In genomic region chr17:78362671-78363070, GRCh38 we compare ENCODE assay signal across 18 cellular contexts. TPM values are rescaled to one million over a fixed set of nuclear protein-coding genes. Genes with fewer than 3 reads are reported as not detected.
DNase-seq lines count a peak whose midpoint lies in the region; ATAC-seq and TF ChIP-seq lines count a peak whose summit lies in the region.
"Had no signal": no experiment of that assay in that cellular context is flagged by ENCODE, and none has a peak within 500 bp of the region (broad histone marks: within the 10 kb centered on the region; RNA-seq: fewer than 3 reads in every experiment).

No MANE protein-coding gene starts in this region.

- peak; percentile 4 for TF ChIP-seq CTCF in AG09309 (IDR thresholded peaks at IDR 0.05; ENCODE audit: control insufficient read depth, insufficient read depth, low read depth, low read length, missing control alignments)
- peak; percentile 13 for TF ChIP-seq CTCF in astrocyte of the cerebellum (IDR thresholded peaks at IDR 0.05; ENCODE audit: low read depth, low read length, missing control alignments)

- DNase-seq in AG09309 (ENCODE audit: low read depth) (no peak), H7 (peak; percentile 61), astrocyte of the cerebellum (ENCODE audit: low read depth) (no peak), left kidney (ENCODE audit: low read depth, low spot score) (peak; percentile 36), DMS 273 treated with DMSO at 0.1 percent for 48 hours (lab: John Stamatoyannopoulos, UW) (no peak), SHP77 treated with DMSO at 0.1 percent for 48 hours (lab: John Stamatoyannopoulos, UW) (no peak)
- DNase-seq: activated CD8-positive, alpha-beta T cell treated with anti-CD3 and anti-CD28 coated beads, Interleukin-2, amount 10 ng/mL, durations not matched to agents 7 days and 5 days; amygdala; left cardiac atrium; NCI-H1930; NCI-H526 treated with DMSO at 0.1 percent for 48 hours; ovary; upper lobe of left lung had no signal

- in situ Hi-C loops in astrocyte of the cerebellum (cut with HindIII; ENCODE audit: low sequenced_read_pairs): no loop called here

- peaks cover 4% of the 10 kb centered on the region for H3K36me3 ChIP-seq in H7 (replicated peaks; ENCODE audit: control insufficient read depth, insufficient read depth, low read length)
- H3K36me3 ChIP-seq: ovary had no signal

- H3K27me3 ChIP-seq in H7 (ENCODE audit: control insufficient read depth, insufficient read depth, low read length): peaks cover 19% of the 10 kb centered on the region
- H3K27me3 ChIP-seq: hepatocyte, ovary, upper lobe of left lung had no signal

- ATAC-seq in HG02610 (IDR thresholded peaks at IDR 0.05; ENCODE audit: unreplicated experiment) (no peak), GM18907 (IDR thresholded peaks at IDR 0.05; ENCODE audit: unreplicated experiment) (no peak)
- ATAC-seq: activated CD8-positive, alpha-beta T cell treated with anti-CD3 and anti-CD28 coated beads, Interleukin-2, amount 10 ng/mL, durations not matched to agents 7 days and 5 days; left cardiac atrium; stimulated activated memory B cell treated with anti-CD40 and anti-IgM and Interleukin-4, amounts not matched to agents 10 μg/mL and 1 μg/mL and 100 μg/mL, for 72 hours had no signal

- H3K4me3 ChIP-seq in AG09309 (ENCODE audit: control insufficient read depth, low read depth, low read length): no peak overlapping the region
- no peak overlapping the region for H3K4me3 ChIP-seq in H7 (ENCODE audit: insufficient read depth, low read depth, low read length)
- H3K4me3 ChIP-seq in astrocyte of the cerebellum (ENCODE audit: low read depth, low read length): no peak overlapping the region
- H3K4me3 ChIP-seq: hepatocyte, ovary, skin epidermis, upper lobe of left lung had no signal

RNA-seq across cellular contexts. Expression of gene SOCS3, which starts 2.8 kb away (rescaled TPM):
- total RNA-seq in H7 (2014; rRNA removed; shearing (Covaris generic)): 13.3 and 26.9 TPM in 2 replicates

RNA-seq across cellular contexts. Expression of gene PGS1, which starts 15.8 kb away (rescaled TPM):
- 63.7 and 71.8 TPM in 2 replicates for total RNA-seq in H7 (2014; rRNA removed; shearing (Covaris generic))

Comparison
In these comparisons a context has a peak if more than half of its experiments do, and no peak if none do; other contexts are left out.
1. DNase-seq: peak in H7 (single experiment) and left kidney (single experiment); none in AG09309 (single experiment), astrocyte of the cerebellum (single experiment), DMS 273 treated with DMSO at 0.1 percent for 48 hours (single experiment) and SHP77 treated with DMSO at 0.1 percent for 48 hours (single experiment).